ENCODE assay signal across 21 cellular contexts in the genomic region with DNA sequence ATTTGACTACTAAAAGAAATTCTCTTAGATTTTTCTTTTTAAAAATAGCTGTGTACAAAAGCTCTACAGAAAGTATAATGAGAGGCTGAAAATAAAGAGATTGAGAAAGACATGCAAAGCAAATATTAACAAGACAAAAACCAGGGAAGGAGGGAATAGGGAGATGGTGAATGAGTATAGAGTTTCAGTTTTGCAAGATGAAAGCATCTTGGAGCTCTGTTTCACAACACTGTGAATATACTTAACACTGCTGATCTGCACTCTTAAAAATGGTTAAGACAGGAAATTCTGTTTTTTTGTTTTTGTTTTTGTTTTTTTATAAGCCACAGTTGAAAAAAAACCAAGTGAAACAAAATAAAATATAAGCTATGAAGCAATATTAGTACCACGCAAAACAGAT. TPM values are rescaled to one million over a fixed set of nuclear protein-coding genes. Genes with fewer than 3 reads are reported as not detected.
DNase-seq lines count a peak whose midpoint lies in the region; ATAC-seq and TF ChIP-seq lines count a peak whose summit lies in the region.
"Had no signal": no experiment of that assay in that cellular context is flagged by ENCODE, and none has a peak within 500 bp of the region (broad histone marks: within the 10 kb centered on the region; RNA-seq: fewer than 3 reads in every experiment).

No MANE protein-coding gene starts in this region.

- POLR2A ChIA-PET in naive thymus-derived CD8-positive, alpha-beta T cell (lab: Charles Lee), result interaction anchor here (0.6 kb wide), 1 partner anchor 494 kb away, joined by 7 read pairs; no protein-coding TSS in a partner anchor

- H3K27ac ChIP-seq in GM23338 (ENCODE audit: low read depth) (no peak overlapping the region), Karpas-422 (ENCODE audit: low read length) (peak overlapping the region; percentile 19; the same call in 1 of the 2 replicates)
- H3K27ac ChIP-seq: BLaER1 treated with 17β-estradiol and CSF1 and Interleukin-3, amounts not matched to agents 10 nM and 100 nM had no signal

- H2AFZ ChIP-seq in GM23338 (no peak overlapping the region), Karpas-422 (ENCODE audit: low read length) (no peak overlapping the region)

- no peaks in the 10 kb centered on the region for H3K27me3 Mint-ChIP-seq in GM23338 (ENCODE audit: insufficient read depth, low read depth, poor library complexity)
- H3K27me3 Mint-ChIP-seq in natural killer cell (ENCODE audit: low read depth in 2 of 2), result no peaks in the 10 kb centered on the region
- no peaks in the 10 kb centered on the region for H3K27me3 Mint-ChIP-seq in naive thymus-derived CD8-positive, alpha-beta T cell
- H3K27me3 Mint-ChIP-seq: T-cell had no signal

- H3K27me3 ChIP-seq in GM23338 (ENCODE audit: insufficient read depth), result no peaks in the 10 kb centered on the region
- no peaks in the 10 kb centered on the region for H3K27me3 ChIP-seq in Karpas-422 (ENCODE audit: low read length)
- no peaks in the 10 kb centered on the region for H3K27me3 ChIP-seq in adipocyte (replicated peaks; ENCODE audit: control insufficient read depth, insufficient read depth, low read length)
- H3K27me3 ChIP-seq: BLaER1 treated with 17β-estradiol and CSF1 and Interleukin-3, amounts not matched to agents 10 nM and 100 nM had no signal

- H3K4me1 ChIP-seq in GM23338 (ENCODE audit: insufficient read depth) (peaks cover 19% of the 10 kb centered on the region; the same call in 1 of the 2 replicates), Karpas-422 (ENCODE audit: low read length) (peaks cover 29% of the 10 kb centered on the region), adipocyte (ENCODE audit: control insufficient read depth, insufficient read depth, low read length) (peaks cover 22% of the 10 kb centered on the region)

- no peaks in the 10 kb centered on the region; the same call in 1 of the 2 replicates for H3F3A ChIP-seq in GM23338 (replicated peaks; ENCODE audit: low read depth)

- H4K20me1 ChIP-seq in GM23338 (replicated peaks; ENCODE audit: insufficient read depth), result no peaks in the 10 kb centered on the region
- no peaks in the 10 kb centered on the region for H4K20me1 ChIP-seq in Karpas-422 (ENCODE audit: insufficient read depth, low read depth, low read length)
- H4K20me1 ChIP-seq: BLaER1 treated with 17β-estradiol and CSF1 and Interleukin-3, amounts not matched to agents 10 nM and 100 nM had no signal

- H3K9ac ChIP-seq in Karpas-422 (ENCODE audit: low read length), result no peak overlapping the region
- H3K9ac ChIP-seq in adipocyte (ENCODE audit: low read length), result peak overlapping the region; percentile 51
- H3K9ac ChIP-seq: BLaER1 treated with 17β-estradiol and CSF1 and Interleukin-3, amounts not matched to agents 10 nM and 100 nM had no signal

- H3K27ac Mint-ChIP-seq in GM23338 (no peak overlapping the region), natural killer cell (peak overlapping the region in 1 of 2 donors; percentile 0)
- H3K27ac Mint-ChIP-seq in naive thymus-derived CD8-positive, alpha-beta T cell, result peak overlapping the region in 1 of 10 donors; percentile 29
- H3K27ac Mint-ChIP-seq: T-cell had no signal

- H3K36me3 ChIP-seq in GM23338 (ENCODE audit: insufficient read depth), result peaks cover 11% of the 10 kb centered on the region
- no peaks in the 10 kb centered on the region for H3K36me3 ChIP-seq in Karpas-422 (ENCODE audit: insufficient read depth, low read length)
- H3K36me3 ChIP-seq in adipocyte (ENCODE audit: control insufficient read depth, insufficient read depth, low read length, severe bottlenecking), result no peaks in the 10 kb centered on the region

- H3K9me3 ChIP-seq in Karpas-422 (ENCODE audit: low read length) (no peaks in the 10 kb centered on the region), adipocyte (ENCODE audit: control insufficient read depth, low read length) (no peaks in the 10 kb centered on the region)

- H3K36me3 Mint-ChIP-seq in GM23338 (ENCODE audit: low read depth), result peaks cover 68% of the 10 kb centered on the region
- H3K36me3 Mint-ChIP-seq in natural killer cell, result no peaks in the 10 kb centered on the region
- H3K36me3 Mint-ChIP-seq in naive thymus-derived CD8-positive, alpha-beta T cell, result peaks cover 8 to 25% (median 14%) of the 10 kb centered on the region in 3 donors

- DNase-seq in GM23338 (ENCODE audit: low spot score) (no peak), Karpas-422 (no peak), adipocyte (ENCODE audit: low read depth) (peak; percentile 74), fibroblast of peridontal ligament (ENCODE audit: extremely low read depth) (peak; percentile 59), natural killer cell (no peak), NCI-H1048 (lab: John Stamatoyannopoulos, UW) (no peak), NCI-H1105 (lab: John Stamatoyannopoulos, UW) (no peak)
- DNase-seq in naive thymus-derived CD8-positive, alpha-beta T cell, result no peak
- DNase-seq: CD8-positive, alpha-beta memory T cell; KG1; NCI-H1105 treated with DMSO at 0.1 percent for 48 hours; NCI-H1694; NCI-H2227 treated with DMSO at 0.1 percent for 48 hours; NCI-H510A treated with DMSO at 0.1 percent for 48 hours; NCI-H774; SHP77; T-cell had no signal

- ATAC-seq in GM23338, result peak; percentile 37; the same call in 2 of the 3 replicates
- no peak for ATAC-seq in natural killer cell
- ATAC-seq in naive thymus-derived CD8-positive, alpha-beta T cell, result no peak
- ATAC-seq: SK-N-SH treated with all-trans-retinoic acid at 6 μM for 48 hours, T-cell had no signal

- peaks cover 39% of the 10 kb centered on the region for H3K79me2 ChIP-seq in GM23338 (replicated peaks; ENCODE audit: insufficient read depth)
- H3K79me2 ChIP-seq in Karpas-422 (ENCODE audit: low read length), result peaks cover 26% of the 10 kb centered on the region

- H3K4me1 Mint-ChIP-seq in GM23338 (peaks cover 27% of the 10 kb centered on the region), natural killer cell (peaks cover 16 to 30% of the 10 kb centered on the region in 2 donors)
- peaks cover 4 to 23% (median 15%) of the 10 kb centered on the region in 4 donors for H3K4me1 Mint-ChIP-seq in naive thymus-derived CD8-positive, alpha-beta T cell

- H3K4me3 ChIP-seq in GM23338 (no peak overlapping the region), Karpas-422 (ENCODE audit: low read length) (no peak overlapping the region), adipocyte (ENCODE audit: low read length) (no peak overlapping the region)
- H3K4me3 ChIP-seq: BLaER1 treated with 17β-estradiol and CSF1 and Interleukin-3, amounts not matched to agents 10 nM and 100 nM; HAP-1 had no signal

- H3K9me3 Mint-ChIP-seq in GM23338, result peaks cover 42% of the 10 kb centered on the region
- no peaks in the 10 kb centered on the region for H3K9me3 Mint-ChIP-seq in natural killer cell
- no peaks in the 10 kb centered on the region for H3K9me3 Mint-ChIP-seq in naive thymus-derived CD8-positive, alpha-beta T cell
- H3K9me3 Mint-ChIP-seq: CD8-positive, alpha-beta memory T cell; T-cell had no signal

- H3K4me3 Mint-ChIP-seq in GM23338 (no peak overlapping the region), natural killer cell (no peak overlapping the region)
- no peak overlapping the region for H3K4me3 Mint-ChIP-seq in naive thymus-derived CD8-positive, alpha-beta T cell
- H3K4me3 Mint-ChIP-seq: CD8-positive, alpha-beta memory T cell; T-cell had no signal

- H3K4me2 ChIP-seq in GM23338, result peak overlapping the region; percentile 54; the same call in 1 of the 2 replicates
- no peak overlapping the region for H3K4me2 ChIP-seq in Karpas-422 (ENCODE audit: low read depth, low read length, poor library complexity, severe bottlenecking)

- H3K9me2 ChIP-seq in GM23338 (ENCODE audit: insufficient read depth), result no peaks in the 10 kb centered on the region
- no peaks in the 10 kb centered on the region for H3K9me2 ChIP-seq in Karpas-422 (replicated peaks; ENCODE audit: insufficient read depth, low read length)

- TF ChIP-seq CTCF in GM23338 (conservative IDR thresholded peaks at IDR 0.05; ENCODE audit: low read depth in 2 of 2) (no peak), natural killer cell (IDR thresholded peaks at IDR 0.05) (no peak)

- intact Hi-C loops in natural killer cell (cut with micrococcal nuclease), result no loop called here

TF ChIP-seq in GM23338, 12 proteins besides CTCF, POLR2A, EP300 and RAD21 (continues in another document):
- TF ChIP-seq, protein P1, sequence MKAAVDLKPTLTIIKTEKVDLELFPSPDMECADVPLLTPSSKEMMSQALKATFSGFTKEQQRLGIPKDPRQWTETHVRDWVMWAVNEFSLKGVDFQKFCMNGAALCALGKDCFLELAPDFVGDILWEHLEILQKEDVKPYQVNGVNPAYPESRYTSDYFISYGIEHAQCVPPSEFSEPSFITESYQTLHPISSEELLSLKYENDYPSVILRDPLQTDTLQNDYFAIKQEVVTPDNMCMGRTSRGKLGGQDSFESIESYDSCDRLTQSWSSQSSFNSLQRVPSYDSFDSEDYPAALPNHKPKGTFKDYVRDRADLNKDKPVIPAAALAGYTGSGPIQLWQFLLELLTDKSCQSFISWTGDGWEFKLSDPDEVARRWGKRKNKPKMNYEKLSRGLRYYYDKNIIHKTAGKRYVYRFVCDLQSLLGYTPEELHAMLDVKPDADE (IDR thresholded peaks at IDR 0.05), result no peak
- TF ChIP-seq NANOG (IDR thresholded peaks at IDR 0.05; ENCODE audit: borderline replicate concordance), result no peak
- no peak for TF ChIP-seq POLR2AphosphoS5 (IDR thresholded peaks at IDR 0.05; ENCODE audit: low read depth)
- no peak for TF ChIP-seq CREB1 (CRISPR knock-in tag; IDR thresholded peaks at IDR 0.05; ENCODE audit: low read depth)
- TF ChIP-seq ZNF114 (CRISPR knock-in tag; IDR thresholded peaks at IDR 0.05), result no peak

RNA-seq across cellular contexts. Expression of gene TMEM218, which starts 5.5 kb away (rescaled TPM):
- total RNA-seq in GM23338 (2014; rRNA removed; shearing (Covaris generic)), result 13.4 and 23.7 TPM in 2 replicates
- 23.8 and 24.2 TPM in 2 replicates for polyA plus RNA-seq in GM23338 (2016; fragmentation: Nextera tagmentation; extraction: Ambion mirVana)
- total RNA-seq in Karpas-422 (2014; rRNA removed; shearing (Covaris generic); ENCODE audit: low replicate concordance), result 23.2 and 46.9 TPM in 2 replicates
- 10 to 100 TPM; 10.0 to 14.2 (median 12.1) TPM for total RNA-seq in natural killer cell
- 10 to 100 TPM; 12.2 to 13.7 TPM for total RNA-seq in naive thymus-derived CD8-positive, alpha-beta T cell
- 10 to 100 TPM; 30.0 to 40.1 (median 35.3) TPM for polyA plus RNA-seq in naive thymus-derived CD8-positive, alpha-beta T cell

RNA-seq across cellular contexts. Expression of gene SLC37A2, which starts 42.8 kb away (rescaled TPM):
- 1.0 and 1.6 TPM in 2 replicates for total RNA-seq in GM23338 (2014; rRNA removed; shearing (Covaris generic))
- 0.40 and 0.61 TPM in 2 replicates for polyA plus RNA-seq in GM23338 (2016; fragmentation: Nextera tagmentation; extraction: Ambion mirVana)
- total RNA-seq in Karpas-422 (2014; rRNA removed; shearing (Covaris generic); ENCODE audit: low replicate concordance), result 0.22 and 0.41 TPM in 2 replicates
- 1 to 10 TPM; 1.0 to 3.2 (median 1.8) TPM for total RNA-seq in natural killer cell
- total RNA-seq in naive thymus-derived CD8-positive, alpha-beta T cell, result 1 to 10 TPM; 1.2 to 2.4 TPM
- under 1 TPM in 2 of 3 donors, not detected in 1; 0.04 to 0.13 TPM for polyA plus RNA-seq in naive thymus-derived CD8-positive, alpha-beta T cell

RNA-seq across cellular contexts. Expression of gene PKNOX2, which starts 58.6 kb away (rescaled TPM):
- 0.43 and 0.83 TPM in 2 replicates for total RNA-seq in GM23338 (2014; rRNA removed; shearing (Covaris generic))
- 0.35 and 0.42 TPM in 2 replicates for polyA plus RNA-seq in GM23338 (2016; fragmentation: Nextera tagmentation; extraction: Ambion mirVana)
- 0.18 and 1.5 TPM in 2 replicates for total RNA-seq in Karpas-422 (2014; rRNA removed; shearing (Covaris generic); ENCODE audit: low replicate concordance)
- not detected for total RNA-seq in natural killer cell
- not detected for total RNA-seq in naive thymus-derived CD8-positive, alpha-beta T cell
- polyA plus RNA-seq in naive thymus-derived CD8-positive, alpha-beta T cell, result not detected
- total RNA-seq: CD8-positive, alpha-beta memory T cell; M059J had no signal
- polyA plus RNA-seq: CD8-positive, alpha-beta memory T cell had no signal

Comparison
In these comparisons a context has a peak if more than half of its experiments do, and no peak if none do; other contexts are left out.
1. DNase-seq: peak in adipocyte (single experiment) and fibroblast of peridontal ligament (single experiment); none in GM23338 (single experiment), Karpas-422 (single experiment), natural killer cell (single experiment), NCI-H1048 (single experiment), naive thymus-derived CD8-positive, alpha-beta T cell (0 of 10) and NCI-H1105 (single experiment).